8 cellular contexts compared by ENCODE assay signal in the genomic region with DNA sequence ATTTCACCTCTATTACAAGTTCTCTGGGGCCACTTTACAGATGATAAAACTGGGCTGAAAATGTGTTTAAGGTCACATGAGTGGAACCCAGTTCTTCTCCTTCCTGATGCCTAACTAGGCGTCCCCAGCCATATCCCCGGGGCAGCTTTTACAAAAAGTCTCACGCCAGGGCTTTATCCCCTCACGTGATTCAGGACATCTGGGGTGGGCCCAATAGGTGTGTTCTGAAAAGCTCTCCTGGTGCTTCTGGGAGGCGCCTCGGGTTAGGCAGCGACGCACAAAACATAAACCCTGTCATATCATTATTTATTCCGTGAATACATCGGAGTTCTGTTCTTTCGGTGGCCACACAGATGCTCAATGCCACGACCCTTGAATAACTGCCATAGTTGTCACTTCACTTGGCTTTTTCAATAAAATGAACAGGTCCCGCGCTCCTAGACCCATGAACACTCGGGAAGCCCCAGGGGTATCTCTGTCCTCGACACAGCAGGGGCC. TPM values are rescaled to one million over a fixed set of nuclear protein-coding genes. Genes with fewer than 3 reads are reported as not detected.
DNase-seq lines count a peak whose midpoint lies in the region; ATAC-seq and TF ChIP-seq lines count a peak whose summit lies in the region.

No MANE protein-coding gene starts in this region.

- peaks cover 19 to 24% of the 10 kb centered on the region in 2 donors for H3K4me1 Mint-ChIP-seq in natural killer cell

- intact Hi-C loops in natural killer cell (cut with micrococcal nuclease) (loop anchor here (1.0 kb wide), 1 partner anchor 8 kb away; no protein-coding TSS in a partner anchor), posterior vena cava (cut with DNase I) (no loop called here)

- peak overlapping the region; percentile 92 for H3K9ac ChIP-seq in Loucy (ENCODE audit: low read depth, low read length, poor library complexity, severe bottlenecking)

- H3K27me3 Mint-ChIP-seq in natural killer cell (ENCODE audit: low read depth in 2 of 2) = peaks cover 8 to 13% of the 10 kb centered on the region in 2 donors

- H3K4me2 ChIP-seq in Loucy (ENCODE audit: low read depth, low read length, poor library complexity, severe bottlenecking) = peak overlapping the region; percentile 82

- H2AFZ ChIP-seq in Loucy (ENCODE audit: low read length) = peak overlapping the region; percentile 94

- peak; percentile 9 for DNase-seq in stimulated activated CD4-positive, alpha-beta T cell treated with anti-CD3 and anti-CD28 coated beads, Interleukin-4, amount 100 ng/mL, for 24 hours
- DNase-seq in stimulated activated CD4-positive, alpha-beta T cell treated with anti-CD3 and anti-CD28 coated beads, Interleukin-4, amount 100 ng/mL, for 4 hours = no peak
- DNase-seq in choroid plexus epithelial cell (ENCODE audit: low read depth) (no peak), natural killer cell (no peak), middle frontal gyrus (ENCODE audit: extremely low spot score, low spot score) (no peak), NOMO-1 treated with dmso at 0.1 percent for 144 hours (lab: John Stamatoyannopoulos, UW; ENCODE audit: unreplicated experiment) (no peak), posterior vena cava (ENCODE audit: low spot score) (no peak)

- no peaks in the 10 kb centered on the region for H3K27me3 ChIP-seq in Loucy (ENCODE audit: insufficient read depth, low read length, poor library complexity, severe bottlenecking)

- H3K4me3 Mint-ChIP-seq in natural killer cell = peak overlapping the region; percentile 95

- no peaks in the 10 kb centered on the region for H4K20me1 ChIP-seq in Loucy (ENCODE audit: insufficient read depth, low read length, poor library complexity, severe bottlenecking)

- H3K4me3 ChIP-seq in Loucy (ENCODE audit: low read length, poor library complexity, severe bottlenecking) (peak overlapping the region; percentile 79), choroid plexus epithelial cell (ENCODE audit: low read depth, low read length) (peak overlapping the region; percentile 58)

- no peaks in the 10 kb centered on the region for H3K36me3 ChIP-seq in Loucy (ENCODE audit: insufficient read depth, low read length)

- H3K9me3 Mint-ChIP-seq in natural killer cell = no peaks in the 10 kb centered on the region

- H3K9me3 ChIP-seq in Loucy (ENCODE audit: insufficient read depth, low read depth, low read length) = no peaks in the 10 kb centered on the region

- no peaks in the 10 kb centered on the region for H3K79me2 ChIP-seq in Loucy (ENCODE audit: insufficient read depth, low read length)

- H3F3A ChIP-seq in Loucy (ENCODE audit: low read depth) = 0 out of 2 replicates have a peak, but pooled peaks cover 5% of the 10 kb centered on the region

- ATAC-seq in natural killer cell = no peak

- TF ChIP-seq CTCF in Loucy (conservative IDR thresholded peaks at IDR 0.05; ENCODE audit: low read length) (no peak), choroid plexus epithelial cell (conservative IDR thresholded peaks at IDR 0.05; ENCODE audit: low read depth, low read length) (no peak), natural killer cell (IDR thresholded peaks at IDR 0.05) (no peak)

- H3K27ac Mint-ChIP-seq in natural killer cell = peak overlapping the region; percentile 87 to 92

- H3K36me3 Mint-ChIP-seq in natural killer cell = no peaks in the 10 kb centered on the region

- peaks cover 26% of the 10 kb centered on the region for H3K4me1 ChIP-seq in Loucy (ENCODE audit: insufficient read depth, low read length, poor library complexity, severe bottlenecking)

- no peaks in the 10 kb centered on the region for H3K9me2 ChIP-seq in Loucy (replicated peaks; ENCODE audit: low read depth, low read length)

RNA-seq across cellular contexts. Expression of gene SF3B5, which starts 32.1 kb away (rescaled TPM):
- total RNA-seq in natural killer cell (100 to 1,000 TPM; 122 to 145 (median 122) TPM), posterior vena cava (10 to 100 TPM; 81.3 to 90.0 TPM)

RNA-seq across cellular contexts. Expression of gene PLAGL1, which starts 55.2 kb away (rescaled TPM):
- total RNA-seq in natural killer cell (10 to 100 TPM in 1 of 3 donors, 1 to 10 TPM in 2; 4.9 to 12.2 (median 6.8) TPM), posterior vena cava (10 to 100 TPM; 27.3 to 33.2 TPM)
